ENCODE assay signal across 1 cellular context in the genomic region with DNA sequence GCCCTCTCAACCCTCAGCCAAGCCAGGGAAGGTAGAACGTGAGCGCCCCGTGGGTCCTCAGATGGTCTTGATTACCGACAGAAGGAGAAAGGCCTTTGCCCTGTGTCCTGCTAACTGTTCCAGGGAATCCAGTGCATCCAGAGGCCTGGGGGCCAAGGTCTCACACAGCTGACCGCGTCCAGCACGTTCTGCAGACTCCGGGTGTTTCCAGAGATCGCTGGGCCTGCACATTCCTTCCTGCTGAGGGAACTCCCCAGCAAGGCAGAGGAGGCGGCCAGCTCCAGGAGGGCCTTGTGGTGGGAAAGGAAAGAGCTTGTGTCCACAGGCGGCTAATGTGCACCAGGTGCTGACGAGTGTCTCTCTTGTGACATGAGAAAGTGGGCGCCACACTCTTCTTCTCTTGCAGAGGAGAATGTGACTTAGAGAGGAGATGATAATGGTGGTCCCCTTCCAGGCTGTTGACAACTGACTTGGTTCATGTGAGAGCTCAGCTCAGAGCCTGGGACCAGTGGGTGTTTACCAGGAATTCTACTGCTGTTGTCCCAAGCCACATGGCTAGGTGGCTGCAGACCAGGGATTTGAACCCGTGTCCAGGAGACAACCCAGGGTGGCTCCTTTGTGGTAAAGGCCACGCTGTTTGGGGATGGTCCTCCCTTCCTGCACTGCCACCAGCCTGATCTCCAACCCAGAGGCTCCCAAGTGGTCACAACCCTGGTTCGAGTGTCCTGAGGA.
TF ChIP-seq lines count a peak whose summit lies in the region.

No MANE protein-coding gene starts in this region.

TF ChIP-seq in HepG2, 621 proteins besides CTCF, POLR2A, EP300 and RAD21 (continued from another document and continues in another):
- TF ChIP-seq, protein P1, sequence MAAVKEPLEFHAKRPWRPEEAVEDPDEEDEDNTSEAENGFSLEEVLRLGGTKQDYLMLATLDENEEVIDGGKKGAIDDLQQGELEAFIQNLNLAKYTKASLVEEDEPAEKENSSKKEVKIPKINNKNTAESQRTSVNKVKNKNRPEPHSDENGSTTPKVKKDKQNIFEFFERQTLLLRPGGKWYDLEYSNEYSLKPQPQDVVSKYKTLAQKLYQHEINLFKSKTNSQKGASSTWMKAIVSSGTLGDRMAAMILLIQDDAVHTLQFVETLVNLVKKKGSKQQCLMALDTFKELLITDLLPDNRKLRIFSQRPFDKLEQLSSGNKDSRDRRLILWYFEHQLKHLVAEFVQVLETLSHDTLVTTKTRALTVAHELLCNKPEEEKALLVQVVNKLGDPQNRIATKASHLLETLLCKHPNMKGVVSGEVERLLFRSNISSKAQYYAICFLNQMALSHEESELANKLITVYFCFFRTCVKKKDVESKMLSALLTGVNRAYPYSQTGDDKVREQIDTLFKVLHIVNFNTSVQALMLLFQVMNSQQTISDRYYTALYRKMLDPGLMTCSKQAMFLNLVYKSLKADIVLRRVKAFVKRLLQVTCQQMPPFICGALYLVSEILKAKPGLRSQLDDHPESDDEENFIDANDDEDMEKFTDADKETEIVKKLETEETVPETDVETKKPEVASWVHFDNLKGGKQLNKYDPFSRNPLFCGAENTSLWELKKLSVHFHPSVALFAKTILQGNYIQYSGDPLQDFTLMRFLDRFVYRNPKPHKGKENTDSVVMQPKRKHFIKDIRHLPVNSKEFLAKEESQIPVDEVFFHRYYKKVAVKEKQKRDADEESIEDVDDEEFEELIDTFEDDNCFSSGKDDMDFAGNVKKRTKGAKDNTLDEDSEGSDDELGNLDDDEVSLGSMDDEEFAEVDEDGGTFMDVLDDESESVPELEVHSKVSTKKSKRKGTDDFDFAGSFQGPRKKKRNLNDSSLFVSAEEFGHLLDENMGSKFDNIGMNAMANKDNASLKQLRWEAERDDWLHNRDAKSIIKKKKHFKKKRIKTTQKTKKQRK (IDR thresholded peaks at IDR 0.05; ENCODE audit: low read length), result no peak
- no peak for TF ChIP-seq ZNF773 (CRISPR knock-in tag; IDR thresholded peaks at IDR 0.05; ENCODE audit: borderline replicate concordance)
- TF ChIP-seq, protein P2, sequence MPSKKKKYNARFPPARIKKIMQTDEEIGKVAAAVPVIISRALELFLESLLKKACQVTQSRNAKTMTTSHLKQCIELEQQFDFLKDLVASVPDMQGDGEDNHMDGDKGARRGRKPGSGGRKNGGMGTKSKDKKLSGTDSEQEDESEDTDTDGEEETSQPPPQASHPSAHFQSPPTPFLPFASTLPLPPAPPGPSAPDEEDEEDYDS (CRISPR knock-in tag; IDR thresholded peaks at IDR 0.05), result peak; percentile 65
- TF ChIP-seq ARID2 (CRISPR knock-in tag; IDR thresholded peaks at IDR 0.05; ENCODE audit: borderline replicate concordance), result peak; percentile 54
- TF ChIP-seq ZNF816 (CRISPR knock-in tag; IDR thresholded peaks at IDR 0.05; ENCODE audit: borderline replicate concordance), result peak; percentile 74; the same call in 1 of the 2 replicates
- TF ChIP-seq, protein P3, sequence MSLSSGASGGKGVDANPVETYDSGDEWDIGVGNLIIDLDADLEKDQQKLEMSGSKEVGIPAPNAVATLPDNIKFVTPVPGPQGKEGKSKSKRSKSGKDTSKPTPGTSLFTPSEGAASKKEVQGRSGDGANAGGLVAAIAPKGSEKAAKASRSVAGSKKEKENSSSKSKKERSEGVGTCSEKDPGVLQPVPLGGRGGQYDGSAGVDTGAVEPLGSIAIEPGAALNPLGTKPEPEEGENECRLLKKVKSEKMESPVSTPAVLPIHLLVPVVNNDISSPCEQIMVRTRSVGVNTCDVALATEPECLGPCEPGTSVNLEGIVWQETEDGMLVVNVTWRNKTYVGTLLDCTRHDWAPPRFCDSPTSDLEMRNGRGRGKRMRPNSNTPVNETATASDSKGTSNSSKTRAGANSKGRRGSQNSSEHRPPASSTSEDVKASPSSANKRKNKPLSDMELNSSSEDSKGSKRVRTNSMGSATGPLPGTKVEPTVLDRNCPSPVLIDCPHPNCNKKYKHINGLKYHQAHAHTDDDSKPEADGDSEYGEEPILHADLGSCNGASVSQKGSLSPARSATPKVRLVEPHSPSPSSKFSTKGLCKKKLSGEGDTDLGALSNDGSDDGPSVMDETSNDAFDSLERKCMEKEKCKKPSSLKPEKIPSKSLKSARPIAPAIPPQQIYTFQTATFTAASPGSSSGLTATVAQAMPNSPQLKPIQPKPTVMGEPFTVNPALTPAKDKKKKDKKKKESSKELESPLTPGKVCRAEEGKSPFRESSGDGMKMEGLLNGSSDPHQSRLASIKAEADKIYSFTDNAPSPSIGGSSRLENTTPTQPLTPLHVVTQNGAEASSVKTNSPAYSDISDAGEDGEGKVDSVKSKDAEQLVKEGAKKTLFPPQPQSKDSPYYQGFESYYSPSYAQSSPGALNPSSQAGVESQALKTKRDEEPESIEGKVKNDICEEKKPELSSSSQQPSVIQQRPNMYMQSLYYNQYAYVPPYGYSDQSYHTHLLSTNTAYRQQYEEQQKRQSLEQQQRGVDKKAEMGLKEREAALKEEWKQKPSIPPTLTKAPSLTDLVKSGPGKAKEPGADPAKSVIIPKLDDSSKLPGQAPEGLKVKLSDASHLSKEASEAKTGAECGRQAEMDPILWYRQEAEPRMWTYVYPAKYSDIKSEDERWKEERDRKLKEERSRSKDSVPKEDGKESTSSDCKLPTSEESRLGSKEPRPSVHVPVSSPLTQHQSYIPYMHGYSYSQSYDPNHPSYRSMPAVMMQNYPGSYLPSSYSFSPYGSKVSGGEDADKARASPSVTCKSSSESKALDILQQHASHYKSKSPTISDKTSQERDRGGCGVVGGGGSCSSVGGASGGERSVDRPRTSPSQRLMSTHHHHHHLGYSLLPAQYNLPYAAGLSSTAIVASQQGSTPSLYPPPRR (CRISPR knock-in tag; IDR thresholded peaks at IDR 0.05; ENCODE audit: borderline replicate concordance), result peak; percentile 92
- peak; percentile 81 for TF ChIP-seq SPEN (CRISPR knock-in tag; IDR thresholded peaks at IDR 0.05; ENCODE audit: low read depth)
- TF ChIP-seq ZSCAN22 (CRISPR knock-in tag; IDR thresholded peaks at IDR 0.05), result no peak
- TF ChIP-seq NFIC (IDR thresholded peaks at IDR 0.05; ENCODE audit: low read length), result 0 out of 2 replicates have a peak, but pooled peaks have one; percentile 28
- TF ChIP-seq, protein P4, sequence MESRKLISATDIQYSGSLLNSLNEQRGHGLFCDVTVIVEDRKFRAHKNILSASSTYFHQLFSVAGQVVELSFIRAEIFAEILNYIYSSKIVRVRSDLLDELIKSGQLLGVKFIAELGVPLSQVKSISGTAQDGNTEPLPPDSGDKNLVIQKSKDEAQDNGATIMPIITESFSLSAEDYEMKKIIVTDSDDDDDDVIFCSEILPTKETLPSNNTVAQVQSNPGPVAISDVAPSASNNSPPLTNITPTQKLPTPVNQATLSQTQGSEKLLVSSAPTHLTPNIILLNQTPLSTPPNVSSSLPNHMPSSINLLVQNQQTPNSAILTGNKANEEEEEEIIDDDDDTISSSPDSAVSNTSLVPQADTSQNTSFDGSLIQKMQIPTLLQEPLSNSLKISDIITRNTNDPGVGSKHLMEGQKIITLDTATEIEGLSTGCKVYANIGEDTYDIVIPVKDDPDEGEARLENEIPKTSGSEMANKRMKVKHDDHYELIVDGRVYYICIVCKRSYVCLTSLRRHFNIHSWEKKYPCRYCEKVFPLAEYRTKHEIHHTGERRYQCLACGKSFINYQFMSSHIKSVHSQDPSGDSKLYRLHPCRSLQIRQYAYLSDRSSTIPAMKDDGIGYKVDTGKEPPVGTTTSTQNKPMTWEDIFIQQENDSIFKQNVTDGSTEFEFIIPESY (CRISPR knock-in tag; IDR thresholded peaks at IDR 0.05), result peak; percentile 94
- no peak for TF ChIP-seq SMARCE1 (IDR thresholded peaks at IDR 0.05; ENCODE audit: borderline replicate concordance)
- peak; percentile 32; the same call in 1 of the 3 replicates for TF ChIP-seq MXI1 (IDR thresholded peaks at IDR 0.05; ENCODE audit: borderline replicate concordance, low read depth, low read length)
- TF ChIP-seq, protein P5, sequence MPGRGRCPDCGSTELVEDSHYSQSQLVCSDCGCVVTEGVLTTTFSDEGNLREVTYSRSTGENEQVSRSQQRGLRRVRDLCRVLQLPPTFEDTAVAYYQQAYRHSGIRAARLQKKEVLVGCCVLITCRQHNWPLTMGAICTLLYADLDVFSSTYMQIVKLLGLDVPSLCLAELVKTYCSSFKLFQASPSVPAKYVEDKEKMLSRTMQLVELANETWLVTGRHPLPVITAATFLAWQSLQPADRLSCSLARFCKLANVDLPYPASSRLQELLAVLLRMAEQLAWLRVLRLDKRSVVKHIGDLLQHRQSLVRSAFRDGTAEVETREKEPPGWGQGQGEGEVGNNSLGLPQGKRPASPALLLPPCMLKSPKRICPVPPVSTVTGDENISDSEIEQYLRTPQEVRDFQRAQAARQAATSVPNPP (CRISPR knock-in tag; IDR thresholded peaks at IDR 0.05), result no peak
- peak; percentile 79 for TF ChIP-seq DPF2 (CRISPR knock-in tag; IDR thresholded peaks at IDR 0.05; ENCODE audit: borderline replicate concordance, low read depth)
- TF ChIP-seq CBX5 (CRISPR knock-in tag; IDR thresholded peaks at IDR 0.05; ENCODE audit: borderline replicate concordance), result peak; percentile 24; the same call in 1 of the 2 replicates
- TF ChIP-seq, protein P6, sequence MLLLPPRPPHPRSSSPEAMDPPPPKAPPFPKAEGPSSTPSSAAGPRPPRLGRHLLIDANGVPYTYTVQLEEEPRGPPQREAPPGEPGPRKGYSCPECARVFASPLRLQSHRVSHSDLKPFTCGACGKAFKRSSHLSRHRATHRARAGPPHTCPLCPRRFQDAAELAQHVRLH (CRISPR knock-in tag; IDR thresholded peaks at IDR 0.05; ENCODE audit: borderline replicate concordance, low read depth), result peak; percentile 89; the same call in 1 of the 2 replicates
- TF ChIP-seq ZFP62 (CRISPR knock-in tag; IDR thresholded peaks at IDR 0.05), result no peak
- TF ChIP-seq, protein P7, sequence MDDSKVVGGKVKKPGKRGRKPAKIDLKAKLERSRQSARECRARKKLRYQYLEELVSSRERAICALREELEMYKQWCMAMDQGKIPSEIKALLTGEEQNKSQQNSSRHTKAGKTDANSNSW (CRISPR knock-in tag; IDR thresholded peaks at IDR 0.05; ENCODE audit: borderline replicate concordance), result no peak
- TF ChIP-seq, protein P8, sequence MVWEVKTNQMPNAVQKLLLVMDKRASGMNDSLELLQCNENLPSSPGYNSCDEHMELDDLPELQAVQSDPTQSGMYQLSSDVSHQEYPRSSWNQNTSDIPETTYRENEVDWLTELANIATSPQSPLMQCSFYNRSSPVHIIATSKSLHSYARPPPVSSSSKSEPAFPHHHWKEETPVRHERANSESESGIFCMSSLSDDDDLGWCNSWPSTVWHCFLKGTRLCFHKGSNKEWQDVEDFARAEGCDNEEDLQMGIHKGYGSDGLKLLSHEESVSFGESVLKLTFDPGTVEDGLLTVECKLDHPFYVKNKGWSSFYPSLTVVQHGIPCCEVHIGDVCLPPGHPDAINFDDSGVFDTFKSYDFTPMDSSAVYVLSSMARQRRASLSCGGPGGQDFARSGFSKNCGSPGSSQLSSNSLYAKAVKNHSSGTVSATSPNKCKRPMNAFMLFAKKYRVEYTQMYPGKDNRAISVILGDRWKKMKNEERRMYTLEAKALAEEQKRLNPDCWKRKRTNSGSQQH (CRISPR knock-in tag; IDR thresholded peaks at IDR 0.05; ENCODE audit: low read depth), result peak; percentile 80; the same call in 1 of the 2 replicates
- peak; percentile 65 for TF ChIP-seq WIZ (CRISPR knock-in tag; IDR thresholded peaks at IDR 0.05)
- TF ChIP-seq, protein P9, sequence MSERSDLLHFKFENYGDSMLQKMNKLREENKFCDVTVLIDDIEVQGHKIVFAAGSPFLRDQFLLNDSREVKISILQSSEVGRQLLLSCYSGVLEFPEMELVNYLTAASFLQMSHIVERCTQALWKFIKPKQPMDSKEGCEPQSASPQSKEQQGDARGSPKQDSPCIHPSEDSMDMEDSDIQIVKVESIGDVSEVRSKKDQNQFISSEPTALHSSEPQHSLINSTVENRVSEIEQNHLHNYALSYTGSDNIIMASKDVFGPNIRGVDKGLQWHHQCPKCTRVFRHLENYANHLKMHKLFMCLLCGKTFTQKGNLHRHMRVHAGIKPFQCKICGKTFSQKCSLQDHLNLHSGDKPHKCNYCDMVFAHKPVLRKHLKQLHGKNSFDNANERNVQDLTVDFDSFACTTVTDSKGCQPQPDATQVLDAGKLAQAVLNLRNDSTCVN (CRISPR knock-in tag; IDR thresholded peaks at IDR 0.05; ENCODE audit: borderline replicate concordance), result peak; percentile 87
- no peak for TF ChIP-seq SOX13 (IDR thresholded peaks at IDR 0.05)
- TF ChIP-seq SOX13 (CRISPR knock-in tag; conservative IDR thresholded peaks at IDR 0.05 in 1 of 2, IDR thresholded peaks at IDR 0.05 in 1 of 2), result peak in 1 of 2 experiments; percentile 79; a peak in 2 of 4 replicates
- TF ChIP-seq ZNF614 (CRISPR knock-in tag; IDR thresholded peaks at IDR 0.05; ENCODE audit: borderline replicate concordance), result peak; percentile 72; the same call in 1 of the 2 replicates
- TF ChIP-seq ERF (CRISPR knock-in tag; IDR thresholded peaks at IDR 0.05), result peak; percentile 98
- peak; percentile 93 for TF ChIP-seq MEF2D (CRISPR knock-in tag; IDR thresholded peaks at IDR 0.05)
- TF ChIP-seq JDP2 (CRISPR knock-in tag; IDR thresholded peaks at IDR 0.05; ENCODE audit: borderline replicate concordance), result no peak
- 0 out of 2 replicates have a peak, but pooled peaks have one; percentile 49 for TF ChIP-seq ZFP1 (CRISPR knock-in tag; IDR thresholded peaks at IDR 0.05)
- TF ChIP-seq RBM22 (optimal IDR thresholded peaks at IDR 0.05; ENCODE audit: low read length), result no peak
- no peak for TF ChIP-seq KLF6 (CRISPR knock-in tag; IDR thresholded peaks at IDR 0.05)
- no peak for TF ChIP-seq ZEB1 (IDR thresholded peaks at IDR 0.05; ENCODE audit: insufficient replicate concordance, low read depth)
- no peak for TF ChIP-seq ZNF136 (CRISPR knock-in tag; IDR thresholded peaks at IDR 0.05; ENCODE audit: low read depth)
- TF ChIP-seq ZNF263 (CRISPR knock-in tag; IDR thresholded peaks at IDR 0.05), result peak; percentile 77
- peak; percentile 72; the same call in 1 of the 2 replicates for TF ChIP-seq ZNF343 (CRISPR knock-in tag; IDR thresholded peaks at IDR 0.05)
- 0 out of 2 replicates have a peak, but pooled peaks have one; percentile 25 for TF ChIP-seq ZNF556 (CRISPR knock-in tag; IDR thresholded peaks at IDR 0.05; ENCODE audit: borderline replicate concordance)
- no peak for TF ChIP-seq ZNF44 (CRISPR knock-in tag; IDR thresholded peaks at IDR 0.05)
- TF ChIP-seq ZNF225 (CRISPR knock-in tag; IDR thresholded peaks at IDR 0.05), result peak; percentile 71; the same call in 1 of the 2 replicates
- TF ChIP-seq SMYD3 (CRISPR knock-in tag; IDR thresholded peaks at IDR 0.05), result peak; percentile 82; the same call in 1 of the 2 replicates
- peak; percentile 69; the same call in 1 of the 2 replicates for TF ChIP-seq ZNF317 (CRISPR knock-in tag; IDR thresholded peaks at IDR 0.05)
- peak; percentile 44; the same call in 1 of the 2 replicates for TF ChIP-seq KMT2B (CRISPR knock-in tag; IDR thresholded peaks at IDR 0.05)
- peak; percentile 70; the same call in 1 of the 2 replicates for TF ChIP-seq ZNF333 (CRISPR knock-in tag; IDR thresholded peaks at IDR 0.05; ENCODE audit: borderline replicate concordance)
- peak; percentile 87; the same call in 1 of the 2 replicates for TF ChIP-seq ZNF510 (CRISPR knock-in tag; IDR thresholded peaks at IDR 0.05; ENCODE audit: low read depth)
- TF ChIP-seq ZNF607 (CRISPR knock-in tag; IDR thresholded peaks at IDR 0.05; ENCODE audit: borderline replicate concordance), result peak; percentile 98
- TF ChIP-seq GPN1 (CRISPR knock-in tag; IDR thresholded peaks at IDR 0.05; ENCODE audit: borderline replicate concordance), result no peak
- TF ChIP-seq PAF1 (CRISPR knock-in tag; IDR thresholded peaks at IDR 0.05), result no peak
- no peak for TF ChIP-seq TOE1 (CRISPR knock-in tag; IDR thresholded peaks at IDR 0.05)
- TF ChIP-seq, protein P10, sequence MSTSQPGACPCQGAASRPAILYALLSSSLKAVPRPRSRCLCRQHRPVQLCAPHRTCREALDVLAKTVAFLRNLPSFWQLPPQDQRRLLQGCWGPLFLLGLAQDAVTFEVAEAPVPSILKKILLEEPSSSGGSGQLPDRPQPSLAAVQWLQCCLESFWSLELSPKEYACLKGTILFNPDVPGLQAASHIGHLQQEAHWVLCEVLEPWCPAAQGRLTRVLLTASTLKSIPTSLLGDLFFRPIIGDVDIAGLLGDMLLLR (CRISPR knock-in tag; IDR thresholded peaks at IDR 0.05), result peak; percentile 68; the same call in 1 of the 2 replicates
